In the genomic region with DNA sequence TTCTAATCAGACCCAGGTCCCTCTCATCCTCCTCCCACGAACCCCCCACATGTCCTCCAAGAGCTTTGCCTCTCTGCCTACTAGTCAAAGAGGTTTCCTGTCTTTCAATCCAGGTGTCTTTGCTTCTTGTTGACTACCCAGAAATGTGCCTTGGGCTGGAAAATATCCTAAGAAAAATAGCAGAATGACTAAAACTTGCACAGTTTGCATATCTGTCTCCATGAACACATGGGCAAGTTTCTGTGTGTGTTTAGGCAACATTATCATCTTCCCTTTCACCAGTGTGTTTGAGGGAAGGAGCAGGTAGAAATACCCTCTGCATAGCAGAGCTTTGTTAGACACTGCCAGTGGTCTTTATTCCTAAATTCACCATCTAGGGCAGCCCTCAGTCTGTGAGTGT, we compare ENCODE assay signal across 1 cellular context.
TF ChIP-seq lines count a peak whose summit lies in the region.

No MANE protein-coding gene starts in this region.

TF ChIP-seq in GM23338, 12 proteins besides CTCF, POLR2A, EP300 and RAD21 (continued from another document):
- TF ChIP-seq CREB1 (CRISPR knock-in tag; IDR thresholded peaks at IDR 0.05; ENCODE audit: low read depth) (no peak), JUNB (IDR thresholded peaks at IDR 0.05; ENCODE audit: unreplicated experiment) (no peak), NANOG (IDR thresholded peaks at IDR 0.05; ENCODE audit: borderline replicate concordance) (no peak), ZNF331 (CRISPR knock-in tag; IDR thresholded peaks at IDR 0.05; ENCODE audit: low read depth) (no peak)
